In the genomic region with DNA sequence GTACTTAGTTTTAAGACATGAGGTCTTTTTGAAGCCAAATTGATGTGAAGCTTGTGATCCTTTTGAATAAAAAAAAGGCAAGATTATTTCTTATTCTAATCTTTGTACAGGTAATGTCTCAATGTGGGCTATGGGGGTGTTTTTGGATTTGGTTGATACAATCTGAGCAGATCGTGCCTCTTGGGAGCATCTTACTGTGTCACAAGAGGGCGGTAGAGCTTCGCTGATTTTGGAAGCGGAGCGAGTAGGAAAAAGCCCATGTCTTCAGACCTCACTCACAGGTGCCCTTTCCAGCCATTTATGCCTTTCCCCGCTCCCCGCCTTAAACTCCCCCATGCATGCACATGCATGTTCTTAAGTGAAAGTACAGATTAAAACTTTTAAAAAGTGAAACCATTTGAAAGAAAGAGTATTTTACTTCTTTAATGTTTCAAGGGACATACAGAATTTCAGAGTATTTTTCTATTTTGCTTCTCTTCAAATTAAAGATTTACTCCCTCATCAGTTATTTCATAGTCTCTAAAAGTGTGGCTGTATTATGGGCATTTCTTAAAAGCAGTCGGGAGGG, we compare ENCODE assay signal across 8 cellular contexts. TPM values are rescaled to one million over a fixed set of nuclear protein-coding genes. Genes with fewer than 3 reads are reported as not detected.
DNase-seq lines count a peak whose midpoint lies in the region; ATAC-seq, FAIRE-seq and TF ChIP-seq lines count a peak whose summit lies in the region.

No MANE protein-coding gene starts in this region.

- H3K4me1 ChIP-seq in Peyer's patch, result peaks cover 0 to 18% (median 0%) of the 10 kb centered on the region in 4 donors
- H3K4me1 ChIP-seq in pancreas, result peaks cover 0 to 8% (median 0%) of the 10 kb centered on the region in 3 donors

- peak; percentile 63 for ATAC-seq in GM18861 (IDR thresholded peaks at IDR 0.05; ENCODE audit: unreplicated experiment)
- peak; percentile 82 to 94 (median 84) for ATAC-seq in pancreas
- no peak for ATAC-seq in GM19467 (IDR thresholded peaks at IDR 0.05; ENCODE audit: unreplicated experiment)

- H3K9me3 ChIP-seq in AG04450 (ENCODE audit: control insufficient read depth, insufficient read depth, low read length) (no peaks in the 10 kb centered on the region), Peyer's patch (no peaks in the 10 kb centered on the region), pancreas (no peaks in the 10 kb centered on the region)

- 2 to 3% methylated on average over 8 of the region's 8 CpGs for WGBS in pancreas, 2 donors

- POLR2A ChIA-PET in AG04450 (lab: Yijun Ruan, JAX), result no interaction called here

- H3K36me3 ChIP-seq in Peyer's patch (no peaks in the 10 kb centered on the region), pancreas (no peaks in the 10 kb centered on the region)

- intact Hi-C loops in pancreas (cut with DNase I), result loop anchor here (5.0 to 10.0 kb wide), 2 partner anchors 262 to 269 kb away; no protein-coding TSS in a partner anchor

- peak; percentile 96 for TF ChIP-seq CTCF in AG04450 (IDR thresholded peaks at IDR 0.05; ENCODE audit: low read depth, low read length)
- TF ChIP-seq CTCF in Peyer's patch (IDR thresholded peaks at IDR 0.05), result peak in 5 of 6 experiments; percentile 6 to 78 (median 75)
- TF ChIP-seq CTCF in pancreas (IDR thresholded peaks at IDR 0.05), result peak; percentile 49 to 66 (median 62)

- FAIRE-seq in pancreas (lab: Jason Lieb, UNC), result no peak

- H3K27me3 ChIP-seq in AG04450 (ENCODE audit: control insufficient read depth, insufficient read depth, low read length) (peaks cover 40% of the 10 kb centered on the region), Peyer's patch (no peaks in the 10 kb centered on the region), pancreas (no peaks in the 10 kb centered on the region)

- peak in 1 of 2 donors; percentile 14 for TF ChIP-seq POLR2A in Peyer's patch (IDR thresholded peaks at IDR 0.05)

- DNase-seq in AG04450 (ENCODE audit: low read depth, low spot score) (peak; percentile 38), LHCN-M2 (ENCODE audit: low read depth) (peak; percentile 68), Peyer's patch (peak in 2 of 3 donors; percentile 33 to 84), germinal center (ENCODE audit: low spot score) (peak; percentile 57), pancreas (peak in 4 of 6 donors; percentile 37 to 73 (median 50))
- DNase-seq in activated naive CD4-positive, alpha-beta T cell treated with Interleukin-2 at 50 U/mL for 16 hours, result peak; percentile 47

- CTCF ChIA-PET in AG04450 (lab: Charles Lee), result interaction anchor here (0.6 to 5.6 kb wide), 25 partner anchors 10 to 1295 kb away, joined by 3 to 166 read pairs (median 4); no protein-coding TSS in a partner anchor

- H3K4me3 ChIP-seq in AG04450 (ENCODE audit: low read depth, low read length) (no peak overlapping the region), Peyer's patch (no peak overlapping the region), pancreas (no peak overlapping the region)

- H3K27ac ChIP-seq in AG04450 (ENCODE audit: low read depth, low read length), result no peak overlapping the region
- no peak overlapping the region for H3K27ac ChIP-seq in Peyer's patch
- H3K27ac ChIP-seq in pancreas, result no peak overlapping the region

RNA-seq across cellular contexts. Expression of gene DDX25, which starts 18.8 kb away (rescaled TPM):
- polyA plus RNA-seq in AG04450 (2011; rRNA removed) (not detected in 2 replicates), pancreas (1 to 10 TPM in 1 of 2 donors, under 1 TPM in 1; 0.49 to 7.1 TPM)
- 0.09 TPM in 1 of 2 replicates, not detected in the other for polyA minus RNA-seq in AG04450 (2011; rRNA and poly(A)+ RNA removed)
- total RNA-seq in LHCN-M2 (2014; rRNA removed) (under 0.01 TPM in 1 of 2 replicates, not detected in the other), Peyer's patch (under 1 TPM in 1 of 4 donors, not detected in 3; 0.40 TPM), pancreas (under 1 TPM; 0.41 to 0.98 (median 0.64) TPM)
- polyA plus RNA-seq in LHCN-M2 (2012), result not detected

RNA-seq across cellular contexts. Expression of gene PUS3, which starts 20.1 kb away (rescaled TPM):
- polyA plus RNA-seq in AG04450 (2011; rRNA removed) (9.5 and 13.2 TPM in 2 replicates), pancreas (10 to 100 TPM in 1 of 2 donors, 1 to 10 TPM in 1; 10.0 to 10.6 TPM)
- polyA minus RNA-seq in AG04450 (2011; rRNA and poly(A)+ RNA removed), result 8.1 and 8.3 TPM in 2 replicates
- total RNA-seq in LHCN-M2 (2014; rRNA removed) (7.5 and 16.6 TPM in 2 replicates), Peyer's patch (1 to 10 TPM; 2.5 to 7.9 (median 5.8) TPM), pancreas (10 to 100 TPM in 4 of 6 donors, 1 to 10 TPM in 2; 8.9 to 17.9 (median 11.5) TPM)
- polyA plus RNA-seq in LHCN-M2 (2012), result 6.5 TPM

RNA-seq across cellular contexts. Expression of gene VSIG10L2, which starts 22.7 kb away (rescaled TPM):
- polyA plus RNA-seq in AG04450 (2011; rRNA removed) (not detected in 2 replicates), pancreas (under 1 TPM; 0.14 to 0.15 TPM)
- not detected in 2 replicates for polyA minus RNA-seq in AG04450 (2011; rRNA and poly(A)+ RNA removed)
- total RNA-seq in LHCN-M2 (2014; rRNA removed) (not detected in 2 replicates), Peyer's patch (not detected), pancreas (under 1 TPM in 2 of 6 donors, not detected in 4; 0.28 to 0.52 TPM)
- not detected for polyA plus RNA-seq in LHCN-M2 (2012)

RNA-seq across cellular contexts. Expression of gene HYLS1, which starts 35.6 kb away (rescaled TPM):
- polyA plus RNA-seq in AG04450 (2011; rRNA removed) (5.0 and 7.0 TPM in 2 replicates), pancreas (1 to 10 TPM; 1.6 to 2.3 TPM)
- 3.0 and 5.5 TPM in 2 replicates for polyA minus RNA-seq in AG04450 (2011; rRNA and poly(A)+ RNA removed)
- total RNA-seq in LHCN-M2 (2014; rRNA removed) (14.2 and 18.0 TPM in 2 replicates), Peyer's patch (1 to 10 TPM in 3 of 4 donors, not detected in 1; 2.7 to 3.3 (median 2.8) TPM), pancreas (1 to 10 TPM in 3 of 6 donors, under 1 TPM in 3; 0.71 to 2.4 (median 1.2) TPM)
- polyA plus RNA-seq in LHCN-M2 (2012), result 7.6 TPM
